Comparison of ENCODE assay signal across 1 cellular context in genomic region chr10:124917168-124917938, GRCh38.
TF ChIP-seq lines count a peak whose summit lies in the region.

No MANE protein-coding gene starts in this region.

TF ChIP-seq in HepG2, 621 proteins besides CTCF, POLR2A, EP300 and RAD21 (continued from another document):
- TF ChIP-seq, protein P1, sequence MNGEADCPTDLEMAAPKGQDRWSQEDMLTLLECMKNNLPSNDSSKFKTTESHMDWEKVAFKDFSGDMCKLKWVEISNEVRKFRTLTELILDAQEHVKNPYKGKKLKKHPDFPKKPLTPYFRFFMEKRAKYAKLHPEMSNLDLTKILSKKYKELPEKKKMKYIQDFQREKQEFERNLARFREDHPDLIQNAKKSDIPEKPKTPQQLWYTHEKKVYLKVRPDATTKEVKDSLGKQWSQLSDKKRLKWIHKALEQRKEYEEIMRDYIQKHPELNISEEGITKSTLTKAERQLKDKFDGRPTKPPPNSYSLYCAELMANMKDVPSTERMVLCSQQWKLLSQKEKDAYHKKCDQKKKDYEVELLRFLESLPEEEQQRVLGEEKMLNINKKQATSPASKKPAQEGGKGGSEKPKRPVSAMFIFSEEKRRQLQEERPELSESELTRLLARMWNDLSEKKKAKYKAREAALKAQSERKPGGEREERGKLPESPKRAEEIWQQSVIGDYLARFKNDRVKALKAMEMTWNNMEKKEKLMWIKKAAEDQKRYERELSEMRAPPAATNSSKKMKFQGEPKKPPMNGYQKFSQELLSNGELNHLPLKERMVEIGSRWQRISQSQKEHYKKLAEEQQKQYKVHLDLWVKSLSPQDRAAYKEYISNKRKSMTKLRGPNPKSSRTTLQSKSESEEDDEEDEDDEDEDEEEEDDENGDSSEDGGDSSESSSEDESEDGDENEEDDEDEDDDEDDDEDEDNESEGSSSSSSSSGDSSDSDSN (CRISPR knock-in tag; IDR thresholded peaks at IDR 0.05): peak; percentile 65; the same call in 1 of the 2 replicates
- TF ChIP-seq, protein P2, sequence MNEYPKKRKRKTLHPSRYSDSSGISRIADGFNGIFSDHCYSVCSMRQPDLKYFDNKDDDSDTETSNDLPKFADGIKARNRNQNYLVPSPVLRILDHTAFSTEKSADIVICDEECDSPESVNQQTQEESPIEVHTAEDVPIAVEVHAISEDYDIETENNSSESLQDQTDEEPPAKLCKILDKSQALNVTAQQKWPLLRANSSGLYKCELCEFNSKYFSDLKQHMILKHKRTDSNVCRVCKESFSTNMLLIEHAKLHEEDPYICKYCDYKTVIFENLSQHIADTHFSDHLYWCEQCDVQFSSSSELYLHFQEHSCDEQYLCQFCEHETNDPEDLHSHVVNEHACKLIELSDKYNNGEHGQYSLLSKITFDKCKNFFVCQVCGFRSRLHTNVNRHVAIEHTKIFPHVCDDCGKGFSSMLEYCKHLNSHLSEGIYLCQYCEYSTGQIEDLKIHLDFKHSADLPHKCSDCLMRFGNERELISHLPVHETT (CRISPR knock-in tag; conservative IDR thresholded peaks at IDR 0.05): peak; percentile 61; the same call in 1 of the 2 replicates
- no peak for TF ChIP-seq TOE1 (CRISPR knock-in tag; IDR thresholded peaks at IDR 0.05)
- TF ChIP-seq ZNF350 (CRISPR knock-in tag; IDR thresholded peaks at IDR 0.05; ENCODE audit: borderline replicate concordance, low read depth): 0 out of 2 replicates have a peak, but pooled peaks have one; percentile 10
- peak; percentile 40; the same call in 1 of the 2 replicates for TF ChIP-seq TGIF2 (CRISPR knock-in tag; IDR thresholded peaks at IDR 0.05)
- TF ChIP-seq ZNF44 (CRISPR knock-in tag; IDR thresholded peaks at IDR 0.05): 0 out of 2 replicates have a peak, but pooled peaks have one; percentile 26
- TF ChIP-seq HMGXB4 (CRISPR knock-in tag; IDR thresholded peaks at IDR 0.05; ENCODE audit: borderline replicate concordance in 1 of 2, low read depth in 1 of 2): peak in 1 of 2 experiments; percentile 23; a peak in 2 of 4 replicates
- no peak for TF ChIP-seq YEATS4 (CRISPR knock-in tag; IDR thresholded peaks at IDR 0.05; ENCODE audit: borderline replicate concordance)
- no peak for TF ChIP-seq PCBP2 (optimal IDR thresholded peaks at IDR 0.05; ENCODE audit: low read depth, low read length, poor library complexity, severe bottlenecking)
- TF ChIP-seq HNF4A (CRISPR knock-in tag; IDR thresholded peaks at IDR 0.05): no peak
- TF ChIP-seq ZNF484 (CRISPR knock-in tag; IDR thresholded peaks at IDR 0.05; ENCODE audit: borderline replicate concordance, low read depth): no peak
- TF ChIP-seq PHF8 (CRISPR knock-in tag; IDR thresholded peaks at IDR 0.05): peak; percentile 21
- TF ChIP-seq ZNF225 (CRISPR knock-in tag; IDR thresholded peaks at IDR 0.05): 0 out of 2 replicates have a peak, but pooled peaks have one; percentile 59
- no peak for TF ChIP-seq IKZF4 (CRISPR knock-in tag; IDR thresholded peaks at IDR 0.05; ENCODE audit: borderline replicate concordance, low read depth, not compliant biosample characterization)
- TF ChIP-seq NR2C2 (CRISPR knock-in tag; IDR thresholded peaks at IDR 0.05; ENCODE audit: borderline replicate concordance): no peak
- no peak for TF ChIP-seq FOXA1 (IDR thresholded peaks at IDR 0.05)
- TF ChIP-seq FOXA1 (CRISPR knock-in tag; IDR thresholded peaks at IDR 0.05): peak; percentile 66
- TF ChIP-seq, protein P3, sequence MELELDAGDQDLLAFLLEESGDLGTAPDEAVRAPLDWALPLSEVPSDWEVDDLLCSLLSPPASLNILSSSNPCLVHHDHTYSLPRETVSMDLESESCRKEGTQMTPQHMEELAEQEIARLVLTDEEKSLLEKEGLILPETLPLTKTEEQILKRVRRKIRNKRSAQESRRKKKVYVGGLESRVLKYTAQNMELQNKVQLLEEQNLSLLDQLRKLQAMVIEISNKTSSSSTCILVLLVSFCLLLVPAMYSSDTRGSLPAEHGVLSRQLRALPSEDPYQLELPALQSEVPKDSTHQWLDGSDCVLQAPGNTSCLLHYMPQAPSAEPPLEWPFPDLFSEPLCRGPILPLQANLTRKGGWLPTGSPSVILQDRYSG (CRISPR knock-in tag; IDR thresholded peaks at IDR 0.05): 0 out of 2 replicates have a peak, but pooled peaks have one; percentile 14
- TF ChIP-seq ZSCAN25 (CRISPR knock-in tag; IDR thresholded peaks at IDR 0.05): 0 out of 2 replicates have a peak, but pooled peaks have one; percentile 21
- peak; percentile 18; the same call in 1 of the 2 replicates for TF ChIP-seq ZNF263 (CRISPR knock-in tag; IDR thresholded peaks at IDR 0.05)
